Comparison of ENCODE assay signal across 8 cellular contexts in genomic region chr2:225008935-225009334, GRCh38. TPM values are rescaled to one million over a fixed set of nuclear protein-coding genes. Genes with fewer than 3 reads are reported as not detected.
DNase-seq lines count a peak whose midpoint lies in the region; ATAC-seq and TF ChIP-seq lines count a peak whose summit lies in the region.

No MANE protein-coding gene starts in this region.

- H3K27ac ChIP-seq in AG04450 (ENCODE audit: low read depth, low read length) (no peak overlapping the region), upper lobe of left lung (no peak overlapping the region)

- no peak overlapping the region for H3K4me3 ChIP-seq in AG04450 (ENCODE audit: low read depth, low read length)
- H3K4me3 ChIP-seq in GM12875 (ENCODE audit: low read depth, low read length) = no peak overlapping the region
- H3K4me3 ChIP-seq in foreskin fibroblast (ENCODE audit: low read depth in 1 of 2, low read length in 2 of 2) = no peak overlapping the region
- no peak overlapping the region for H3K4me3 ChIP-seq in upper lobe of left lung

- TF ChIP-seq CTCF in AG04450 (IDR thresholded peaks at IDR 0.05; ENCODE audit: low read depth, low read length) (peak; percentile 29), GM12875 (IDR thresholded peaks at IDR 0.05; ENCODE audit: borderline replicate concordance, insufficient read depth, low read depth, low read length) (peak; percentile 50; the same call in 1 of the 2 replicates), foreskin fibroblast (IDR thresholded peaks at IDR 0.05; ENCODE audit: low read depth, low read length) (peak; percentile 18), upper lobe of left lung (IDR thresholded peaks at IDR 0.05) (no peak)

- no peak for TF ChIP-seq EP300 in upper lobe of left lung (IDR thresholded peaks at IDR 0.05)

- no peak for TF ChIP-seq POLR2A in upper lobe of left lung (IDR thresholded peaks at IDR 0.05)

- CTCF ChIA-PET in AG04450 (lab: Charles Lee) = interaction anchor here (0.9 to 1.1 kb wide), 3 partner anchors 7 to 221 kb away, joined by 3 read pairs; no protein-coding TSS in a partner anchor

- no peaks in the 10 kb centered on the region for H3K36me3 ChIP-seq in upper lobe of left lung

- POLR2A ChIA-PET in AG04450 (lab: Yijun Ruan, JAX) = interaction anchor here (0.7 kb wide), 1 partner anchor 17 kb away, joined by 5 read pairs; no protein-coding TSS in a partner anchor

- WGBS in upper lobe of left lung, 2 donors = 70 to 72% methylated on average over 5 of the region's 5 CpGs

- ATAC-seq in upper lobe of left lung (ENCODE audit: low FRiP score in 2 of 2) (no peak), HG02623 (IDR thresholded peaks at IDR 0.05; ENCODE audit: unreplicated experiment) (no peak)

- H3K4me1 ChIP-seq in upper lobe of left lung = peaks cover 0 to 3% (median 0%) of the 10 kb centered on the region in 4 donors

- H3K9me3 ChIP-seq in AG04450 (ENCODE audit: control insufficient read depth, insufficient read depth, low read length) = no peaks in the 10 kb centered on the region
- H3K9me3 ChIP-seq in upper lobe of left lung = no peaks in the 10 kb centered on the region

- H3K27me3 ChIP-seq in AG04450 (ENCODE audit: control insufficient read depth, insufficient read depth, low read length) (no peaks in the 10 kb centered on the region), upper lobe of left lung (no peaks in the 10 kb centered on the region)

- no peak for DNase-seq in AG04450 (ENCODE audit: low read depth, low spot score)
- peak; percentile 14 for DNase-seq in NCI-H748 treated with DMSO at 0.1 percent for 48 hours (lab: John Stamatoyannopoulos, UW)
- DNase-seq in foreskin fibroblast = no peak
- no peak for DNase-seq in SKM-1 treated with dmso at 0.1 percent for 144 hours (lab: John Stamatoyannopoulos, UW; ENCODE audit: unreplicated experiment)
- DNase-seq in upper lobe of left lung = no peak
- no peak for DNase-seq in RPMI8226

RNA-seq across cellular contexts. Expression of gene DOCK10, which starts 33.3 kb away (rescaled TPM):
- 53.0 and 54.7 TPM in 2 replicates for polyA plus RNA-seq in AG04450 (2011; rRNA removed)
- 113 and 119 TPM in 2 replicates for polyA minus RNA-seq in AG04450 (2011; rRNA and poly(A)+ RNA removed)
- 100 to 1,000 TPM in 1 of 6 donors, 10 to 100 TPM in 5; 17.6 to 127 (median 39.9) TPM for total RNA-seq in upper lobe of left lung

Comparison
In these comparisons a context has a peak if more than half of its experiments do, and no peak if none do; other contexts are left out.
1. CTCF ChIP-seq: peak in AG04450 (single experiment), GM12875 (single experiment) and foreskin fibroblast (single experiment); none in upper lobe of left lung (0 of 6).